In the genomic region with DNA sequence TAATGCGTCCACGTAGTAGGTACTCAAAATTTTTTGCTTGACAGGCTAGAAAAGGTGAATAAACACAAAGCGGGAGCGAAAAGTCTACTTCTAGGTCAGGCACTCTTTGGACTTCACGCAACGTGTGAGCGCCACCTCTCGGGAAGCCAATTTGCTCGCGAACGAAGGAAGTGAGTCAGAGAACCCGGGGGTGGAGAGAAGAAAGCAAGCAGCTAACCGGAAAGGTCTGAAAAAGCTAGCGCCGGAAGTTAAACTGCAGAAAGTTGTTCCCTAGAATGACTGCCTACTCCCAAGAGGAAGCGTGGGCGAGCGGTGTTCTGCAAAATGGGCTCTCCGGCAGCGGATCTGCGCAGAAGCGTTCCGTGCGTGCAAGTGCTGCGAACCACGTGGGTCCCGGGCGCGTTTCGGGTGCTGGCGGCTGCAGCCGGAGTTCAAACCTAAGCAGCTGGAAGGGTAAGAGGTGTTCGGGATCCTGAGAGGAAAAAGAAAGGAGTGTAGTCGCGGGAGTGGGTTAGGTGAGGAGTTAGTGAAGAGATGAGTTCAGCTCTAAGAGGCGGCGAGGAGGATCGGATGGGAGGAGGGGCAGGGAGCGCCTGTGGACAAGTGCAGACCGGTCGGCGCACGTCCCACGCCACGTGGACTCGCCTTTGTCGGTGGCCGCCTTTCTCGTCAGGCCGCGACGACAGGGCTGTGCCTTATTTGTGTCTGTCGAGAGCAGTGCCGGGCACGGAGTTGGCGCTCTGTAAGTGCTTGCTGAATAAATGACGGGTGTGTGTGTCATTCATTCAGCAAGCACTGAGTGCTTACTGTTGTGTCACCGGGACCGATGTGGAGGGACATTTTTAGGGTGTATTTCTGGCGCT, we compare ENCODE assay signal across 8 cellular contexts. TPM values are rescaled to one million over a fixed set of nuclear protein-coding genes. Genes with fewer than 3 reads are reported as not detected.
A peak's percentile ranks its signal among the peaks of the same experiment; 100 is the strongest.
DNase-seq lines count a peak whose midpoint lies in the region; TF ChIP-seq lines count a peak whose summit lies in the region.

A gene (plus strand): TSS at position 350 of the 863 bp plus-strand sequence. CDS start 2,096 bp downstream, outside the sequence.

- no peak for TF ChIP-seq POLR2A in testis (IDR thresholded peaks at IDR 0.05)

- WGBS in testis, 2 donors, result 0% methylated on average over 60 of the region's 60 CpGs

- CTCF ChIA-PET in GM10248 (lab: Yijun Ruan, JAX), result interaction anchor here (0.6 to 2.2 kb wide), 43 partner anchors 9 to 376 kb away, joined by 3 to 57 read pairs (median 4); a partner anchor contains a TSS
- CTCF ChIA-PET in activated naive CD4-positive, alpha-beta T cell treated with anti-CD3 and anti-CD28 coated beads, Interleukin-2, amount 10 ng/mL, durations not matched to agents 7 days and 5 days (lab: Charles Lee), result interaction anchor here (0.6 to 3.9 kb wide), 26 partner anchors 9 to 371 kb away, joined by 3 to 82 read pairs (median 4); a partner anchor contains a TSS

- H3K4me3 Mint-ChIP-seq in HFFc6, result no peak within 1 kb of the TSS
- H3K4me3 Mint-ChIP-seq in activated naive CD4-positive, alpha-beta T cell treated with anti-CD3 and anti-CD28 coated beads, Interleukin-2, amount 10 ng/mL, durations not matched to agents 7 days and 5 days, result no peak within 1 kb of the TSS

- POLR2A ChIA-PET in GM10248 (lab: Yijun Ruan, JAX), result interaction anchor here (0.5 to 1.2 kb wide), 4 partner anchors 12 to 442 kb away, joined by 3 to 6 read pairs (median 5); a partner anchor contains a TSS

- H3K36me3 Mint-ChIP-seq in HFFc6 (ENCODE audit: low read depth), result peaks cover 13% of the 10 kb centered on the region; the same call in 1 of the 2 replicates
- H3K36me3 Mint-ChIP-seq in activated naive CD4-positive, alpha-beta T cell treated with anti-CD3 and anti-CD28 coated beads, Interleukin-2, amount 10 ng/mL, durations not matched to agents 7 days and 5 days, result peaks cover 17% of the 10 kb centered on the region

- H3K27me3 Mint-ChIP-seq in HFFc6 (ENCODE audit: insufficient read depth), result no peaks in the 10 kb centered on the region
- no peaks in the 10 kb centered on the region for H3K27me3 Mint-ChIP-seq in activated naive CD4-positive, alpha-beta T cell treated with anti-CD3 and anti-CD28 coated beads, Interleukin-2, amount 10 ng/mL, durations not matched to agents 7 days and 5 days

- TF ChIP-seq CTCF in GM10248 (IDR thresholded peaks at IDR 0.05; ENCODE audit: control extremely low read depth, extremely low read depth, low read depth, missing control alignments), result peak; percentile 94
- TF ChIP-seq CTCF in HFFc6 (IDR thresholded peaks at IDR 0.05), result peak; percentile 85
- TF ChIP-seq CTCF in testis (IDR thresholded peaks at IDR 0.05), result peak; percentile 60 to 75 (median 65)

- intact Hi-C loops in testis (cut with DNase I; ENCODE audit: low total_unique reads), result loop anchor here (10.0 kb wide), 1 partner anchor 149 kb away; no protein-coding TSS in a partner anchor

- peak within 1 kb of the TSS; percentile 63 to 78 for H3K4me3 ChIP-seq in testis

- H3K27ac Mint-ChIP-seq in HFFc6, result no peak within 1 kb of the TSS
- no peak within 1 kb of the TSS for H3K27ac Mint-ChIP-seq in activated naive CD4-positive, alpha-beta T cell treated with anti-CD3 and anti-CD28 coated beads, Interleukin-2, amount 10 ng/mL, durations not matched to agents 7 days and 5 days

- peaks cover 20% of the 10 kb centered on the region for H3K4me1 Mint-ChIP-seq in HFFc6 (ENCODE audit: low read depth)
- H3K4me1 Mint-ChIP-seq in activated naive CD4-positive, alpha-beta T cell treated with anti-CD3 and anti-CD28 coated beads, Interleukin-2, amount 10 ng/mL, durations not matched to agents 7 days and 5 days, result peaks cover 6% of the 10 kb centered on the region

- no peaks in the 10 kb centered on the region for H3K36me3 ChIP-seq in testis (ENCODE audit: low read depth, missing control alignments)

- H3K27ac ChIP-seq in testis, result peak within 1 kb of the TSS; percentile 76 to 88

- H3K4me1 ChIP-seq in testis, result peaks cover 4% of the 10 kb centered on the region

- H3K9me3 Mint-ChIP-seq in HFFc6, result no peaks in the 10 kb centered on the region
- H3K9me3 Mint-ChIP-seq in activated naive CD4-positive, alpha-beta T cell treated with anti-CD3 and anti-CD28 coated beads, Interleukin-2, amount 10 ng/mL, durations not matched to agents 7 days and 5 days, result no peaks in the 10 kb centered on the region

- H3K27me3 ChIP-seq in testis, result no peaks in the 10 kb centered on the region

- DNase-seq in GM10248 (ENCODE audit: extremely low spot score) (peak; percentile 95), HFFc6 (peak; percentile 99), NAMALWA (ENCODE audit: low spot score) (peak; percentile 99), SK-N-DZ (ENCODE audit: low spot score) (peak; percentile 100), glomerular endothelial cell (ENCODE audit: extremely low read depth, low read depth, low spot score) (peak; percentile 99), occipital lobe (lab: John Stamatoyannopoulos, UW) (peak; percentile 98), testis (peak; percentile 98)
- peak; percentile 97 for DNase-seq in activated naive CD4-positive, alpha-beta T cell treated with anti-CD3 and anti-CD28 coated beads, Interleukin-2, amount 10 ng/mL, durations not matched to agents 7 days and 5 days

- no peaks in the 10 kb centered on the region for H3K9me3 ChIP-seq in testis

RNA-seq across cellular contexts. Expression of the gene that starts here (rescaled TPM):
- 100 to 1,000 TPM; 309 to 358 (median 320) TPM for total RNA-seq in HFFc6 (2021; fragmentation: NEBNext Ultra II Directional; extraction: Animal tissue kit (Norgen Biotek cat#: 25700))
- 1,252 and 1,346 TPM in 2 replicates for polyA plus RNA-seq in SK-N-DZ (2014; cell fraction: cytosol; rRNA removed)
- 456 and 674 TPM in 2 replicates for polyA plus RNA-seq in SK-N-DZ (2014; cell fraction: nucleus; rRNA removed)
- 127 and 150 TPM in 2 replicates for total RNA-seq in glomerular endothelial cell
- total RNA-seq in occipital lobe, result 62.2 TPM
- total RNA-seq in testis, result 10 to 100 TPM; 37.3 to 53.7 TPM
- 52.3 TPM for polyA plus RNA-seq in testis (ENCODE audit: insufficient read depth, low read depth, low replicate concordance)

Comparison
In these comparisons a context has a peak if more than half of its experiments do, and no peak if none do; other contexts are left out.
1. Peak in every context shown above with its lines: DNase-seq, H3K4me3 ChIP-seq and H3K27ac ChIP-seq.